ENCODE assay signal across 8 cellular contexts in genomic region chr10:15168781-15169554, GRCh38. TPM values are rescaled to one million over a fixed set of nuclear protein-coding genes. Genes with fewer than 3 reads are reported as not detected.
DNase-seq lines count a peak whose midpoint lies in the region; ATAC-seq and TF ChIP-seq lines count a peak whose summit lies in the region.

No MANE protein-coding gene starts in this region.

- TF ChIP-seq POLR2A in upper lobe of left lung (IDR thresholded peaks at IDR 0.05), result peak in 1 of 4 donors; percentile 13

- peak; percentile 99 for DNase-seq in GM10248 (ENCODE audit: extremely low spot score)
- peak; percentile 76 for DNase-seq in NCI-H1105 (lab: John Stamatoyannopoulos, UW)
- DNase-seq in T-helper 1 cell, result peak; percentile 93 to 98 (median 96)
- peak; percentile 90 for DNase-seq in amniotic epithelial cell (ENCODE audit: low read depth)
- peak; percentile 97 to 98 for DNase-seq in heart right ventricle
- peak; percentile 95 to 98 for DNase-seq in psoas muscle
- peak; percentile 97 for DNase-seq in upper lobe of left lung

- no peaks in the 10 kb centered on the region for H3K9me3 ChIP-seq in heart right ventricle
- no peaks in the 10 kb centered on the region for H3K9me3 ChIP-seq in psoas muscle
- H3K9me3 ChIP-seq in upper lobe of left lung, result no peaks in the 10 kb centered on the region

- no peak for TF ChIP-seq EP300 in upper lobe of left lung (IDR thresholded peaks at IDR 0.05)

- H3K27me3 ChIP-seq in heart right ventricle (peaks cover 0 to 15% (median 0%) of the 10 kb centered on the region in 7 donors), psoas muscle (ENCODE audit: insufficient read depth in 3 of 3, low read length in 2 of 3) (no peaks in the 10 kb centered on the region), upper lobe of left lung (no peaks in the 10 kb centered on the region)

- peak; percentile 36 for ATAC-seq in HG02623 (IDR thresholded peaks at IDR 0.05; ENCODE audit: unreplicated experiment)
- peak; percentile 87 to 94 (median 93) for ATAC-seq in heart right ventricle
- peak; percentile 89 to 95 (median 92) for ATAC-seq in psoas muscle
- ATAC-seq in upper lobe of left lung (ENCODE audit: low FRiP score in 2 of 2), result peak; percentile 94 to 99

- H3K4me1 ChIP-seq in heart right ventricle (peaks cover 7 to 40% (median 34%) of the 10 kb centered on the region in 9 donors), psoas muscle (peaks cover 33% of the 10 kb centered on the region), upper lobe of left lung (peaks cover 20 to 27% (median 23%) of the 10 kb centered on the region in 4 donors)

- H3K27ac ChIP-seq in heart right ventricle, result peak overlapping the region in 9 of 10 donors; percentile 14 to 82 (median 65)
- H3K27ac ChIP-seq in psoas muscle, result peak overlapping the region; percentile 58
- H3K27ac ChIP-seq in upper lobe of left lung, result peak overlapping the region; percentile 4 to 64 (median 29)

- H3K4me3 ChIP-seq in heart right ventricle (peak overlapping the region in 6 of 10 donors; percentile 22 to 46 (median 35)), psoas muscle (peak overlapping the region; percentile 48), upper lobe of left lung (peak overlapping the region in 3 of 4 donors; percentile 31 to 100 (median 97))

- no peak for TF ChIP-seq CTCF in GM10248 (IDR thresholded peaks at IDR 0.05; ENCODE audit: control extremely low read depth, extremely low read depth, low read depth, missing control alignments)
- TF ChIP-seq CTCF in heart right ventricle (IDR thresholded peaks at IDR 0.05), result no peak
- TF ChIP-seq CTCF in psoas muscle (IDR thresholded peaks at IDR 0.05), result no peak
- TF ChIP-seq CTCF in upper lobe of left lung (IDR thresholded peaks at IDR 0.05), result no peak

- CTCF ChIA-PET in GM10248 (lab: Yijun Ruan, JAX), result interaction anchor here (0.9 to 4.1 kb wide), 7 partner anchors 9 to 200 kb away, joined by 5 to 23 read pairs (median 9); no protein-coding TSS in a partner anchor

- H3K36me3 ChIP-seq in heart right ventricle (no peaks in the 10 kb centered on the region), psoas muscle (ENCODE audit: insufficient read depth in 1 of 2, low read depth in 1 of 2) (no peaks in the 10 kb centered on the region), upper lobe of left lung (no peaks in the 10 kb centered on the region)

- intact Hi-C loops in heart right ventricle (cut with DNase I) (loop anchor here in 3 of 10 donors (1.0 to 10.0 kb wide), 4 partner anchors 27 to 210 kb away; partner anchors contain the start of genes MEIG1 (in 1 of the 3) and RPP38 (in 1 of the 3)), psoas muscle (cut with DNase I) (loop anchor here (2.0 to 10.0 kb wide), 5 partner anchors 72 to 1276 kb away; partner anchors contain the start of genes CDNF (in 2 of the 2), HSPA14 (in 2 of the 2), MSANTD7 (in 2 of the 2) and RPP38 (in 2 of the 2))

- POLR2A ChIA-PET in GM10248 (lab: Yijun Ruan, JAX), result no interaction called here

- WGBS in heart right ventricle, 2 donors, result 12 to 18% methylated on average over 20 to 37 of the region's 45 CpGs
- WGBS in psoas muscle, 3 donors, result 10 to 17% (median 12%) methylated on average over 24 to 37 of the region's 45 CpGs
- WGBS in upper lobe of left lung, 2 donors, result 39 to 50% methylated on average over 9 of the region's 45 CpGs

RNA-seq across cellular contexts. Expression of gene NMT2, which starts 0.5 kb away (rescaled TPM):
- total RNA-seq in heart right ventricle, result 10 to 100 TPM in 8 of 10 donors, 1 to 10 TPM in 2; 8.9 to 14.5 (median 12.3) TPM
- 1 to 10 TPM; 6.1 to 7.6 TPM for polyA plus RNA-seq in heart right ventricle
- 10 to 100 TPM in 1 of 4 donors, 1 to 10 TPM in 3; 8.1 to 12.9 (median 8.9) TPM for total RNA-seq in psoas muscle
- 1 to 10 TPM; 3.9 to 8.8 (median 5.9) TPM for polyA plus RNA-seq in psoas muscle
- 10 to 100 TPM in 1 of 6 donors, 1 to 10 TPM in 5; 6.4 to 12.0 (median 8.6) TPM for total RNA-seq in upper lobe of left lung

Comparison
In these comparisons a context has a peak if more than half of its experiments do, and no peak if none do; other contexts are left out.
1. Peak in every context shown above with its lines: DNase-seq, ATAC-seq, H3K4me3 ChIP-seq and H3K27ac ChIP-seq.
2. ATAC-seq: peak in every context shown above with its lines; median percentile 96 in upper lobe of left lung; 93 in heart right ventricle; 92 in psoas muscle; 36 in HG02623.
3. H3K4me3 ChIP-seq: peak in every context shown above with its lines; median percentile 97 in upper lobe of left lung; 48 in psoas muscle; 35 in heart right ventricle.